In the genomic region with DNA sequence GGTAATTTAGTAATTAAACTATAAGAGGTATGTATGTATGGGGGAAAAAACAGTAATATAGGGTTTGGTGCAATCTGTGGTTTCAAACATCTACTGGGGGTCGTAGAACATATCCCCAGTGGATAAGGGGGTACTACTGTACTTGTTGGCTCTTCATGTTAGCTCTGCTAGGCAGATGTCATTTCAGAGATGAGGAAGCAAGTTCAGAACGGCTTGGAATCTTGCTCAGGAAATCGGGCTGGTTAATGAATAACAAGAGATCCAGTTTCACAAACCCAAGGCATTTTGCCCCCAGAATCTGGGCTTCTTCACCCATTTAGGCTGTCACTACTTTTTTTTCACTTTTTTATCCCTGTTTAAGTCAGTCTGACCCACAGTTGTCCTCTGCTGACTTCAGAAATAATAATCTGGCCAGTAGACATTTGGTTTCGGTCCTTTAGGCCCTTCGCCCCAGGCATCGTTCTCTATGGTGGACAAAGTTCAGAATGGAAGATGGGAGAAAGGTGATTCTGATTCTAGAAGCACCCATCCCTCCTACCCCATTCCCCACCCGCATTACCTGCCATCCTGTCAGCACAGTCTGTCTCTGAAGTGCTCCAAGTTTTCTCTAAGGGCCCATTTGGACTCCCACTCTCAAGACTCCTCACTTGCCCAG, we compare ENCODE assay signal across 26 cellular contexts. TPM values are rescaled to one million over a fixed set of nuclear protein-coding genes. Genes with fewer than 3 reads are reported as not detected.
A peak's percentile ranks its signal among the peaks of the same experiment; 100 is the strongest.
DNase-seq lines count a peak whose midpoint lies in the region; ATAC-seq, FAIRE-seq and TF ChIP-seq lines count a peak whose summit lies in the region.
"Had no signal": no experiment of that assay in that cellular context is flagged by ENCODE, and none has a peak within 500 bp of the region (broad histone marks: within the 10 kb centered on the region; RNA-seq: fewer than 3 reads in every experiment).

No MANE protein-coding gene starts in this region.

- no peak overlapping the region for H3K9ac ChIP-seq in astrocyte (ENCODE audit: low read length)
- H3K9ac ChIP-seq: KMS-11 had no signal

- POLR2A ChIA-PET in OCI-LY7 (lab: Charles Lee): interaction anchor here (0.5 to 0.6 kb wide), 2 partner anchors 63 to 1464 kb away, joined by 3 read pairs; no protein-coding TSS in a partner anchor

- no peak for TF ChIP-seq CTCF in 22Rv1 (IDR thresholded peaks at IDR 0.05)
- TF ChIP-seq CTCF in astrocyte (IDR thresholded peaks at IDR 0.05; ENCODE audit: insufficient read depth, low read depth, low read length): no peak
- no peak for TF ChIP-seq CTCF in osteocyte (IDR thresholded peaks at IDR 0.05)
- no peak for TF ChIP-seq CTCF in OCI-LY7 (conservative IDR thresholded peaks at IDR 0.05; ENCODE audit: low read length)

- H3K9me3 ChIP-seq in astrocyte (ENCODE audit: insufficient read depth, low read depth, low read length) (no peaks in the 10 kb centered on the region), OCI-LY7 (ENCODE audit: low read length) (no peaks in the 10 kb centered on the region)
- H3K9me3 ChIP-seq: adrenal gland, upper lobe of right lung had no signal

- H3K4me2 ChIP-seq in astrocyte (ENCODE audit: low read length) (no peak overlapping the region), OCI-LY7 (ENCODE audit: low read length) (no peak overlapping the region)
- H3K4me2 ChIP-seq: KMS-11 had no signal

- peaks cover 6% of the 10 kb centered on the region for H3K79me2 ChIP-seq in astrocyte (ENCODE audit: insufficient read depth, low read length)
- H3K79me2 ChIP-seq in OCI-LY7 (ENCODE audit: insufficient read depth, low read depth, low read length): no peaks in the 10 kb centered on the region

- intact Hi-C loops in left colon (cut with DNase I, micrococcal nuclease) (no loop called here), OCI-LY7 (cut with micrococcal nuclease; ENCODE audit: unreplicated experiment) (no loop called here)

- H3K9me3 Mint-ChIP-seq in astrocyte (ENCODE audit: unreplicated experiment): peaks cover 2% of the 10 kb centered on the region
- no peaks in the 10 kb centered on the region for H3K9me3 Mint-ChIP-seq in osteocyte (ENCODE audit: unreplicated experiment)
- H3K9me3 Mint-ChIP-seq: activated CD4-positive, alpha-beta T cell treated with anti-CD3 and anti-CD28 coated beads, Interleukin-2, amount 10 ng/mL, durations not matched to agents 24 days and 14 days; activated T-cell treated with anti-CD3 and anti-CD28 coated beads, Interleukin-2, amount 50 U/mL, for 4 hours; naive thymus-derived CD4-positive, alpha-beta T cell; T-helper 2 cell treated with Interferon-gamma antibody and Interleukin-4, amounts not matched to agents 5 μg/mL and 100 μg/mL, for 36 hours had no signal

- no peaks in the 10 kb centered on the region for H4K20me1 ChIP-seq in astrocyte (ENCODE audit: insufficient read depth, low read length)
- H4K20me1 ChIP-seq in OCI-LY7 (ENCODE audit: insufficient read depth, low read length): no peaks in the 10 kb centered on the region

- H3K27me3 Mint-ChIP-seq in astrocyte (ENCODE audit: low read depth, unreplicated experiment) (no peaks in the 10 kb centered on the region), osteocyte (ENCODE audit: unreplicated experiment) (no peaks in the 10 kb centered on the region)
- H3K27me3 Mint-ChIP-seq: activated CD4-positive, alpha-beta T cell treated with anti-CD3 and anti-CD28 coated beads, Interleukin-2, amount 10 ng/mL, durations not matched to agents 24 days and 14 days; B cell; naive thymus-derived CD4-positive, alpha-beta T cell had no signal

- peaks cover 6% of the 10 kb centered on the region for H3K4me1 ChIP-seq in astrocyte (ENCODE audit: insufficient read depth, low read length)
- H3K4me1 ChIP-seq in OCI-LY7 (ENCODE audit: insufficient read depth, low read length, poor library complexity, severe bottlenecking): no peaks in the 10 kb centered on the region

- FAIRE-seq in astrocyte (lab: Jason Lieb, UNC): no peak
- FAIRE-seq: endometrium had no signal

- H3K4me1 Mint-ChIP-seq in astrocyte (ENCODE audit: low read depth, unreplicated experiment) (no peaks in the 10 kb centered on the region), osteocyte (ENCODE audit: unreplicated experiment) (peaks cover 11% of the 10 kb centered on the region)

- no peak overlapping the region for H3K4me3 ChIP-seq in astrocyte (ENCODE audit: insufficient read depth, low read depth, low read length)
- H3K4me3 ChIP-seq in OCI-LY7 (ENCODE audit: low read depth, low read length, poor library complexity, severe bottlenecking): no peak overlapping the region
- H3K4me3 ChIP-seq: adrenal gland, upper lobe of right lung had no signal

- peak overlapping the region; percentile 8 for H3K4me3 Mint-ChIP-seq in astrocyte (ENCODE audit: unreplicated experiment)
- no peak overlapping the region for H3K4me3 Mint-ChIP-seq in osteocyte (ENCODE audit: unreplicated experiment)
- H3K4me3 Mint-ChIP-seq: activated CD4-positive, alpha-beta T cell treated with anti-CD3 and anti-CD28 coated beads, Interleukin-2, amount 10 ng/mL, durations not matched to agents 24 days and 14 days; activated T-cell treated with anti-CD3 and anti-CD28 coated beads, Interleukin-2, amount 50 U/mL, for 4 hours; B cell; naive thymus-derived CD4-positive, alpha-beta T cell; T-helper 2 cell treated with Interferon-gamma antibody and Interleukin-4, amounts not matched to agents 5 μg/mL and 100 μg/mL, for 36 hours had no signal

- no peaks in the 10 kb centered on the region for H3K27me3 ChIP-seq in astrocyte (ENCODE audit: insufficient read depth, low read length)
- H3K27me3 ChIP-seq: adrenal gland, upper lobe of right lung had no signal

- CTCF ChIA-PET in OCI-LY7 (lab: Charles Lee; ENCODE audit: unreplicated experiment): no interaction called here

- no TSS peak for BruUV-seq in OCI-LY7 (replicated peaks; lab: Mats Ljungman, UMichigan)

- H3K27ac Mint-ChIP-seq in astrocyte (ENCODE audit: unreplicated experiment) (no peak overlapping the region), osteocyte (ENCODE audit: unreplicated experiment) (peak overlapping the region; percentile 48)
- H3K27ac Mint-ChIP-seq: activated CD4-positive, alpha-beta T cell treated with anti-CD3 and anti-CD28 coated beads, Interleukin-2, amount 10 ng/mL, durations not matched to agents 24 days and 14 days; B cell; naive thymus-derived CD4-positive, alpha-beta T cell; T-helper 2 cell treated with Interferon-gamma antibody and Interleukin-4, amounts not matched to agents 5 μg/mL and 100 μg/mL, for 36 hours had no signal

- no peaks in the 10 kb centered on the region for H3K9me2 ChIP-seq in OCI-LY7 (ENCODE audit: insufficient read depth, low read length)

- H2AFZ ChIP-seq in astrocyte (ENCODE audit: low read depth, low read length): no peak overlapping the region
- H2AFZ ChIP-seq in OCI-LY7 (ENCODE audit: low read length): no peak overlapping the region

- ATAC-seq in left colon (peak; percentile 26), HG03469 (IDR thresholded peaks at IDR 0.05; ENCODE audit: unreplicated experiment) (no peak), HG02798 (IDR thresholded peaks at IDR 0.05; ENCODE audit: poor library complexity, unreplicated experiment) (no peak)
- ATAC-seq: activated T-cell treated with anti-CD3 and anti-CD28 coated beads, Interleukin-2, amount 50 U/mL, for 4 hours; left cardiac atrium; naive thymus-derived CD4-positive, alpha-beta T cell; SK-N-SH treated with all-trans-retinoic acid at 6 μM for 48 hours; upper lobe of right lung had no signal

- H3K36me3 ChIP-seq in astrocyte (ENCODE audit: insufficient read depth, low read length) (peaks cover 5% of the 10 kb centered on the region), OCI-LY7 (ENCODE audit: insufficient read depth, low read length) (no peaks in the 10 kb centered on the region)

- H3K27ac ChIP-seq in 22Rv1 (peak overlapping the region; percentile 97), astrocyte (ENCODE audit: low read depth, low read length) (no peak overlapping the region), OCI-LY7 (ENCODE audit: low read depth, low read length, poor library complexity, severe bottlenecking) (no peak overlapping the region)
- H3K27ac ChIP-seq: adrenal gland, KMS-11, upper lobe of right lung, WERI-Rb-1 had no signal

- DNase-seq in astrocyte (ENCODE audit: low read depth): no peak
- no peak for DNase-seq in left colon
- DNase-seq in osteocyte (ENCODE audit: extremely low spot score, unreplicated experiment): no peak
- no peak for DNase-seq in AG08395 (ENCODE audit: low spot score)
- DNase-seq in OCI-LY7 (ENCODE audit: low spot score): no peak
- DNase-seq: 8988T; activated CD4-positive, alpha-beta T cell treated with anti-CD3 and anti-CD28 coated beads, Interleukin-2, amount 10 ng/mL, durations not matched to agents 24 days and 14 days; activated naive CD4-positive, alpha-beta T cell treated with Interleukin-2 at 50 U/mL for 16 hours; activated T-cell treated with anti-CD3 and anti-CD28 coated beads, Interleukin-2, amount 50 U/mL, for 4 hours; adrenal gland; DMS79 treated with DMSO at 0.1 percent for 48 hours; HCEC 1CT; left cardiac atrium; naive thymus-derived CD4-positive, alpha-beta T cell; NCI-H1436; NCI-H446; upper lobe of right lung; WERI-Rb-1 had no signal

- H3K36me3 Mint-ChIP-seq in astrocyte (ENCODE audit: low read depth, unreplicated experiment) (peaks cover 21% of the 10 kb centered on the region), osteocyte (ENCODE audit: unreplicated experiment) (peaks cover 16% of the 10 kb centered on the region)

RNA-seq across cellular contexts. Expression of gene SUOX, which starts 4.5 kb away (rescaled TPM):
- total RNA-seq in astrocyte (13.6 and 14.3 TPM in 2 replicates), left colon (10 to 100 TPM; 24.1 to 24.4 TPM), osteocyte (16.2 and 19.4 TPM in 2 replicates), OCI-LY7 (2022) (6.4 and 7.4 TPM in 2 replicates)
- total RNA-seq in OCI-LY7 (2014; rRNA removed; shearing (Covaris generic)): 2.5 and 2.7 TPM in 2 replicates

RNA-seq across cellular contexts. Expression of gene IKZF4, which starts 19.3 kb away (rescaled TPM):
- 5.6 and 6.9 TPM in 2 replicates for total RNA-seq in astrocyte
- 1 to 10 TPM; 3.9 to 5.0 TPM for total RNA-seq in left colon
- total RNA-seq in osteocyte: 8.2 and 10.6 TPM in 2 replicates
- total RNA-seq in OCI-LY7 (2014; rRNA removed; shearing (Covaris generic)): 0.90 and 1.3 TPM in 2 replicates
- 6.0 and 8.8 TPM in 2 replicates for total RNA-seq in OCI-LY7 (2022)

RNA-seq across cellular contexts. Expression of gene RAB5B, which starts 27.7 kb away (rescaled TPM):
- total RNA-seq in astrocyte: 110 and 127 TPM in 2 replicates
- 100 to 1,000 TPM; 149 to 169 TPM for total RNA-seq in left colon
- total RNA-seq in osteocyte: 126 and 134 TPM in 2 replicates
- 21.6 and 21.8 TPM in 2 replicates for total RNA-seq in OCI-LY7 (2014; rRNA removed; shearing (Covaris generic))
- total RNA-seq in OCI-LY7 (2022): 47.2 and 50.5 TPM in 2 replicates

RNA-seq across cellular contexts. Expression of gene CDK2, which starts 34.9 kb away (rescaled TPM):
- total RNA-seq in astrocyte (37.8 and 44.3 TPM in 2 replicates), left colon (10 to 100 TPM; 10.4 to 19.7 TPM), osteocyte (27.3 and 29.6 TPM in 2 replicates), OCI-LY7 (2022) (80.9 and 81.4 TPM in 2 replicates)
- total RNA-seq in OCI-LY7 (2014; rRNA removed; shearing (Covaris generic)): 57.8 and 68.1 TPM in 2 replicates

RNA-seq across cellular contexts. Expression of gene PMEL, which starts 35.7 kb away (rescaled TPM):
- total RNA-seq in astrocyte (3.9 and 13.8 TPM in 2 replicates), left colon (1 to 10 TPM; 2.0 to 5.0 TPM), osteocyte (1.0 and 1.4 TPM in 2 replicates), OCI-LY7 (2022) (2.4 and 3.0 TPM in 2 replicates)
- 0.49 and 1.4 TPM in 2 replicates for total RNA-seq in OCI-LY7 (2014; rRNA removed; shearing (Covaris generic))
- total RNA-seq: activated CD4-positive, alpha-beta T cell treated with anti-CD3 and anti-CD28 coated beads, Interleukin-2, amount 10 ng/mL, durations not matched to agents 24 days and 14 days; naive thymus-derived CD4-positive, alpha-beta T cell had no signal
